ENCODE assay signal across 15 cellular contexts in the genomic region with DNA sequence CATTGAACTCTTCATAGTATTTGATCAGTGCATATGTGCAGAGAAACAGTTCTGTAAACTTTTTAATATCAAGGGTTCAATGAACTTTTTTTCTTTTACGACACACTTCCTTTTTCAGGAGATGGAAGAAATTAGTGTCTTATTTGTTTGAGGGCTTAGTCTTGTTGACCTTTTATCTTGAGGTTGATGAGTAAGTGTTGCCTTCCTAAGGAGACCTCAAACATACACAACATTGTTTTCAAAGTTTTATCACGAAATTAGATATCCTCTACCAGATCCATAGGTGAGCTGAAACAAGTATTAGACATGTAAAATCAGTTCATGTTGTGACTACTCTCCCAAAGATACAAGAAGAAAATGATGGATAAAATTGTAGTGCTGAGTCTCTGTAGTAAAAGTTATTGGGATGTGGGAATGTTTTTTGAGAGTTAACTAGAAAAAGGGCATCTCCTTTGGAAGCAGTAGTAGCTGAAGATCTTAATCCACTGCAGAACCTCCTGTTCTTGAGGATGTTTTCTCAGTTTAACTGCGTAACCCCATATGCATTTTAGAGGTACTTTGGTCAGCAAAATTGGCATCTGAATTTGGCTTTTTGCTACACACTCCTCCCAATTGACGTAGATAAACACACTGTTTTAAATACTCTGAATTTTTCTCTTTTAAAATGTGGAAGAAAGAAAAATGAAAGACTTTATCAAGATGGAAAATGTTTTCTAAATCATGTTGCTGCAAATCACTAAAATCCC.
DNase-seq lines count a peak whose midpoint lies in the region; ATAC-seq and TF ChIP-seq lines count a peak whose summit lies in the region.
"Had no signal": no experiment of that assay in that cellular context is flagged by ENCODE, and none has a peak within 500 bp of the region (broad histone marks: within the 10 kb centered on the region; RNA-seq: fewer than 3 reads in every experiment).

No MANE protein-coding gene starts in this region.

- CTCF ChIA-PET in T-cell (lab: Charles Lee), result no interaction called here

- peak; percentile 81 for ATAC-seq in activated T-cell treated with anti-CD3 and anti-CD28 coated beads, Interleukin-2, amount 50 U/mL, for 72 hours (replicated peaks in 1 of 2)
- ATAC-seq in T-cell (replicated peaks in 1 of 4) (peak in 3 of 4 experiments; percentile 40 to 79 (median 66)), HG03025 (IDR thresholded peaks at IDR 0.05; ENCODE audit: low FRiP score, unreplicated experiment) (no peak), gastrocnemius medialis (no peak)

- H3K27ac ChIP-seq in gastrocnemius medialis, result no peak overlapping the region
- H3K27ac ChIP-seq: epithelial cell of prostate, SJCRH30 had no signal

- H3K4me1 ChIP-seq in gastrocnemius medialis, result peaks cover 6 to 12% of the 10 kb centered on the region in 2 donors

- TF ChIP-seq POLR2A in gastrocnemius medialis (IDR thresholded peaks at IDR 0.05), result no peak

- H3K9me3 ChIP-seq in gastrocnemius medialis, result no peaks in the 10 kb centered on the region
- H3K9me3 ChIP-seq: SJCRH30 had no signal

- H3K36me3 ChIP-seq in gastrocnemius medialis, result peaks cover 0 to 19% of the 10 kb centered on the region in 2 donors
- H3K36me3 ChIP-seq: SJCRH30 had no signal

- TF ChIP-seq CTCF in choroid plexus epithelial cell (conservative IDR thresholded peaks at IDR 0.05; ENCODE audit: low read depth, low read length), result no peak
- TF ChIP-seq CTCF in gastrocnemius medialis (IDR thresholded peaks at IDR 0.05 in 4 of 5, conservative IDR thresholded peaks at IDR 0.05 in 1 of 5), result no peak

- H3K4me1 Mint-ChIP-seq in activated T-cell treated with anti-CD3 and anti-CD28 coated beads, Interleukin-2, amount 50 U/mL, for 72 hours (ENCODE audit: low read depth), result peaks cover 28% of the 10 kb centered on the region
- H3K4me1 Mint-ChIP-seq in T-cell, result peaks cover 0 to 30% (median 25%) of the 10 kb centered on the region in 3 donors
- H3K4me1 Mint-ChIP-seq in stimulated activated naive CD8-positive, alpha-beta T cell treated with anti-CD3 and anti-CD28 coated beads, Interleukin-15, Interleukin-2, amounts not matched to agents 100 ng/mL and 50 ng/mL, for 24 hours (ENCODE audit: low read depth), result peaks cover 38% of the 10 kb centered on the region

- H3K4me3 Mint-ChIP-seq in activated T-cell treated with anti-CD3 and anti-CD28 coated beads, Interleukin-2, amount 50 U/mL, for 72 hours, result peak overlapping the region in 1 of 2 donors; percentile 40
- H3K4me3 Mint-ChIP-seq in T-cell, result no peak overlapping the region
- H3K4me3 Mint-ChIP-seq in stimulated activated naive CD8-positive, alpha-beta T cell treated with anti-CD3 and anti-CD28 coated beads, Interleukin-15, Interleukin-2, amounts not matched to agents 100 ng/mL and 50 ng/mL, for 24 hours, result peak overlapping the region; percentile 38

- no peaks in the 10 kb centered on the region for H3K27me3 Mint-ChIP-seq in activated T-cell treated with anti-CD3 and anti-CD28 coated beads, Interleukin-2, amount 50 U/mL, for 72 hours (ENCODE audit: low read depth)
- no peaks in the 10 kb centered on the region for H3K27me3 Mint-ChIP-seq in T-cell
- no peaks in the 10 kb centered on the region for H3K27me3 Mint-ChIP-seq in stimulated activated naive CD8-positive, alpha-beta T cell treated with anti-CD3 and anti-CD28 coated beads, Interleukin-15, Interleukin-2, amounts not matched to agents 100 ng/mL and 50 ng/mL, for 24 hours

- POLR2A ChIA-PET in T-cell (lab: Charles Lee), result no interaction called here

- peaks cover 0 to 1% of the 10 kb centered on the region in 2 donors for H3K9me3 Mint-ChIP-seq in activated T-cell treated with anti-CD3 and anti-CD28 coated beads, Interleukin-2, amount 50 U/mL, for 72 hours
- H3K9me3 Mint-ChIP-seq in T-cell, result peaks cover 0 to 3% (median 0%) of the 10 kb centered on the region in 3 donors
- peaks cover 10% of the 10 kb centered on the region for H3K9me3 Mint-ChIP-seq in stimulated activated naive CD8-positive, alpha-beta T cell treated with anti-CD3 and anti-CD28 coated beads, Interleukin-15, Interleukin-2, amounts not matched to agents 100 ng/mL and 50 ng/mL, for 24 hours

- peaks cover 13 to 39% of the 10 kb centered on the region in 2 donors for H3K36me3 Mint-ChIP-seq in activated T-cell treated with anti-CD3 and anti-CD28 coated beads, Interleukin-2, amount 50 U/mL, for 72 hours (ENCODE audit: insufficient read depth in 2 of 2)
- peaks cover 86% of the 10 kb centered on the region for H3K36me3 Mint-ChIP-seq in T-cell
- peaks cover 75% of the 10 kb centered on the region for H3K36me3 Mint-ChIP-seq in stimulated activated naive CD8-positive, alpha-beta T cell treated with anti-CD3 and anti-CD28 coated beads, Interleukin-15, Interleukin-2, amounts not matched to agents 100 ng/mL and 50 ng/mL, for 24 hours (ENCODE audit: low read depth)

- intact Hi-C loops in gastrocnemius medialis (cut with DNase I; ENCODE audit: low total_unique reads), result no loop called here

- peak overlapping the region; percentile 26 for H3K27ac Mint-ChIP-seq in activated T-cell treated with anti-CD3 and anti-CD28 coated beads, Interleukin-2, amount 50 U/mL, for 72 hours
- H3K27ac Mint-ChIP-seq in T-cell, result peak overlapping the region; percentile 24 to 48
- H3K27ac Mint-ChIP-seq in stimulated activated naive CD8-positive, alpha-beta T cell treated with anti-CD3 and anti-CD28 coated beads, Interleukin-15, Interleukin-2, amounts not matched to agents 100 ng/mL and 50 ng/mL, for 24 hours, result peak overlapping the region; percentile 79

- no peak for DNase-seq in activated T-cell treated with anti-CD3 and anti-CD28 coated beads, Interleukin-2, amount 50 U/mL, for 72 hours
- no peak for DNase-seq in activated T-cell treated with anti-CD3 and anti-CD28 coated beads, Interleukin-2, amount 50 U/mL, for 1 hour
- DNase-seq in T-cell (no peak), choroid plexus epithelial cell (ENCODE audit: low read depth) (peak; percentile 23), gastrocnemius medialis (no peak)
- no peak for DNase-seq in stimulated activated CD4-positive, alpha-beta T cell treated with anti-CD3 and anti-CD28 coated beads, Interleukin-4, amount 100 ng/mL, for 24 hours
- DNase-seq: kidney glomerular epithelial cell; NCI-H1694; NCI-H345; SJCRH30; stimulated activated CD4-positive, alpha-beta T cell treated with anti-CD3 and anti-CD28 coated beads, Interleukin-4, amount 100 ng/mL, for 1 hour; T1000 had no signal

- H3K27me3 ChIP-seq in gastrocnemius medialis, result no peaks in the 10 kb centered on the region
- H3K27me3 ChIP-seq: SJCRH30 had no signal

- in situ Hi-C loops in gastrocnemius medialis (cut with MboI; ENCODE audit: low sequenced_read_pairs in 4 of 4), result no loop called here

- H3K4me3 ChIP-seq in choroid plexus epithelial cell (ENCODE audit: low read depth, low read length) (no peak overlapping the region), gastrocnemius medialis (no peak overlapping the region)
- H3K4me3 ChIP-seq: SJCRH30 had no signal

Comparison
In these comparisons a context has a peak if more than half of its experiments do, and no peak if none do; other contexts are left out.
1. ATAC-seq: peak in activated T-cell treated with anti-CD3 and anti-CD28 coated beads, Interleukin-2, amount 50 U/mL, for 72 hours (2 of 2) and T-cell (3 of 4); none in HG03025 (single experiment) and gastrocnemius medialis (0 of 2).
2. H3K27ac Mint-ChIP-seq: peak in every context shown above with its lines; median percentile 79 in stimulated activated naive CD8-positive, alpha-beta T cell treated with anti-CD3 and anti-CD28 coated beads, Interleukin-15, Interleukin-2, amounts not matched to agents 100 ng/mL and 50 ng/mL, for 24 hours; 36 in T-cell; 26 in activated T-cell treated with anti-CD3 and anti-CD28 coated beads, Interleukin-2, amount 50 U/mL, for 72 hours.